6 cellular contexts compared by ENCODE assay signal in the genomic region with DNA sequence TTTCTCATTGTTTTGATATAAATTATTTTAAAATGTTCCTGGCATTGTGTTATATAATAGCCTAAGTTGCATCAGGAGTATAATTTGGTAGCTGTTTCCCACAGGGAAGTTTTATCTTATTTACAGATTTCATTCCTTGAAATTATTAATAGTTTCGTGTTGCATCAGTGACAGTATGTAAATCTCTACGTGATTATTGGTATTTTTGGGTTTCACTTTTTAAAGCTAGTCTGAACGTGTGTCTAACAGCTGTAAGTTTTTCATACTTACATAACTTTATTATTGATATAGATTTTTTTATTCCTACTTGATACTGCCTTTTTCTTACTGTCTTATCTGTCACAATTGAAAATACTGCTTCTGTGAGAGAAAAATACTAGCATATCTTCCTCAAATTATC.
"Had no signal": no experiment of that assay in that cellular context is flagged by ENCODE, and none has a peak within 500 bp of the region (broad histone marks: within the 10 kb centered on the region; RNA-seq: fewer than 3 reads in every experiment).

No MANE protein-coding gene starts in this region.

- H3K4me1 Mint-ChIP-seq: GM23338, H9 had no signal

- H3K9ac ChIP-seq: KMS-11 had no signal

- H2AFZ ChIP-seq: GM23338 had no signal

- H3K4me2 ChIP-seq: GM23338, KMS-11 had no signal

- H3K27ac ChIP-seq: KMS-11 had no signal

- DNase-seq: H9, HCEC 1CT, KBM-7 had no signal

- H3K4me3 ChIP-seq: GM23338 had no signal

- H3K27me3 Mint-ChIP-seq: IgD-negative memory B cell had no signal

- H3K27ac Mint-ChIP-seq: GM23338, H9, IgD-negative memory B cell had no signal

- H3K4me3 Mint-ChIP-seq: GM23338, H9, IgD-negative memory B cell had no signal

- H3K9me3 Mint-ChIP-seq: GM23338, H9, IgD-negative memory B cell had no signal

- ATAC-seq: GM23338 had no signal
